Comparison of ENCODE assay signal across 12 cellular contexts in the genomic region with DNA sequence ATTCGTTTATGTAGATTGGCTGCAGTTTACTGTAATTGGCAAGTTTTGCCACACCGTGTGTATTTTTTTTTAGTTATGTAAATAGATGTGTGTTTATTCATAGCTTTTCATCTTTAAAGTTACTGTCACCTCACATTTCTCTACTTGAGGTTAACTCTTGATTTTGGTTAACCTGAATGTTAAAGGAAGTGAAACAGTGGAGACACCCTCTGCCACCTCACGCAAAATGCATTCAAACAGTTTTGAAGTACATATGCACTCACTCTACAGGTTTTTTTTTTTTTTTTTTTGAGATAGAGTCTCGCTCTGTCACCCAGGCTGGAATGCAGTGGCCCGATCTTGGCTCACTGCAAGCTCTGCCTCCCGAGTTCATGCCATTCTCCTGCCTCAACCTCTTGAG.
A peak's percentile ranks its signal among the peaks of the same experiment; 100 is the strongest.
DNase-seq lines count a peak whose midpoint lies in the region; ATAC-seq lines count a peak whose summit lies in the region.
"Had no signal": no experiment of that assay in that cellular context is flagged by ENCODE, and none has a peak within 500 bp of the region (broad histone marks: within the 10 kb centered on the region; RNA-seq: fewer than 3 reads in every experiment).

No MANE protein-coding gene starts in this region.

- H3K4me3 Mint-ChIP-seq in central memory CD8-positive, alpha-beta T cell: no peak overlapping the region
- no peak overlapping the region for H3K4me3 Mint-ChIP-seq in activated naive CD4-positive, alpha-beta T cell treated with anti-CD3 and anti-CD28 coated beads, Interleukin-2, amount 10 ng/mL, durations not matched to agents 7 days and 5 days

- no peaks in the 10 kb centered on the region for H3K27me3 Mint-ChIP-seq in central memory CD8-positive, alpha-beta T cell
- no peaks in the 10 kb centered on the region for H3K27me3 Mint-ChIP-seq in activated naive CD4-positive, alpha-beta T cell treated with anti-CD3 and anti-CD28 coated beads, Interleukin-2, amount 10 ng/mL, durations not matched to agents 7 days and 5 days

- no peaks in the 10 kb centered on the region for H3K4me1 Mint-ChIP-seq in central memory CD8-positive, alpha-beta T cell
- no peaks in the 10 kb centered on the region for H3K4me1 Mint-ChIP-seq in activated naive CD4-positive, alpha-beta T cell treated with anti-CD3 and anti-CD28 coated beads, Interleukin-2, amount 10 ng/mL, durations not matched to agents 7 days and 5 days

- no peak for DNase-seq in central memory CD8-positive, alpha-beta T cell (ENCODE audit: low spot score in 2 of 2)
- no peak for DNase-seq in central memory CD4-positive, alpha-beta T cell
- DNase-seq in NCI-H1105 treated with DMSO at 0.1 percent for 48 hours (lab: John Stamatoyannopoulos, UW) (no peak), HuH-7 (ENCODE audit: low spot score) (no peak)
- no peak for DNase-seq in activated naive CD4-positive, alpha-beta T cell treated with anti-CD3 and anti-CD28 coated beads, Interleukin-2, amount 10 ng/mL, durations not matched to agents 7 days and 5 days
- DNase-seq: activated CD4-positive, alpha-beta T cell treated with anti-CD3 and anti-CD28 coated beads for 1 hour; DMS79 treated with DMSO at 0.1 percent for 48 hours; NCI-H1436 treated with DMSO at 0.1 percent for 48 hours; stomach had no signal

- CTCF ChIA-PET in activated naive CD4-positive, alpha-beta T cell treated with anti-CD3 and anti-CD28 coated beads, Interleukin-2, amount 10 ng/mL, durations not matched to agents 7 days and 5 days (lab: Charles Lee): interaction anchor here (0.8 kb wide), 1 partner anchor 69 kb away, joined by 3 read pairs; no protein-coding TSS in a partner anchor

- H3K36me3 Mint-ChIP-seq in central memory CD8-positive, alpha-beta T cell (ENCODE audit: insufficient read depth): no peaks in the 10 kb centered on the region
- H3K36me3 Mint-ChIP-seq in activated naive CD4-positive, alpha-beta T cell treated with anti-CD3 and anti-CD28 coated beads, Interleukin-2, amount 10 ng/mL, durations not matched to agents 7 days and 5 days: no peaks in the 10 kb centered on the region

- ATAC-seq in GM18868 (IDR thresholded peaks at IDR 0.05; ENCODE audit: unreplicated experiment): peak; percentile 80
- peak; percentile 73 for ATAC-seq in GM21619 (IDR thresholded peaks at IDR 0.05; ENCODE audit: unreplicated experiment)
- peak; percentile 62 for ATAC-seq in HG03196 (IDR thresholded peaks at IDR 0.05; ENCODE audit: unreplicated experiment)
- peak; percentile 32 for ATAC-seq in central memory CD8-positive, alpha-beta T cell (replicated peaks; ENCODE audit: extremely low read depth, poor library complexity, severe bottlenecking)

- H3K27ac Mint-ChIP-seq in central memory CD8-positive, alpha-beta T cell (ENCODE audit: low read depth): no peak overlapping the region
- H3K27ac Mint-ChIP-seq in activated naive CD4-positive, alpha-beta T cell treated with anti-CD3 and anti-CD28 coated beads, Interleukin-2, amount 10 ng/mL, durations not matched to agents 7 days and 5 days: no peak overlapping the region

- H3K9me3 Mint-ChIP-seq in central memory CD8-positive, alpha-beta T cell: no peaks in the 10 kb centered on the region
- no peaks in the 10 kb centered on the region for H3K9me3 Mint-ChIP-seq in activated naive CD4-positive, alpha-beta T cell treated with anti-CD3 and anti-CD28 coated beads, Interleukin-2, amount 10 ng/mL, durations not matched to agents 7 days and 5 days
